15 cellular contexts compared by ENCODE assay signal in genomic region chr2:120445431-120446143, GRCh38.
DNase-seq lines count a peak whose midpoint lies in the region; ATAC-seq and TF ChIP-seq lines count a peak whose summit lies in the region.
"Had no signal": no experiment of that assay in that cellular context is flagged by ENCODE, and none has a peak within 500 bp of the region (broad histone marks: within the 10 kb centered on the region; RNA-seq: fewer than 3 reads in every experiment).

No MANE protein-coding gene starts in this region.

- peaks cover 41% of the 10 kb centered on the region for H3K27me3 Mint-ChIP-seq in activated CD8-positive, alpha-beta memory T cell treated with anti-CD3 and anti-CD28 coated beads, Interleukin-2, amount 10 ng/mL, durations not matched to agents 7 days and 5 days

- H3K27me3 ChIP-seq in body of pancreas: no peaks in the 10 kb centered on the region
- peaks cover 0 to 19% (median 4%) of the 10 kb centered on the region in 3 donors for H3K27me3 ChIP-seq in psoas muscle (ENCODE audit: insufficient read depth in 3 of 3, low read length in 2 of 3)
- H3K27me3 ChIP-seq: ovary had no signal

- TF ChIP-seq CTCF in body of pancreas (IDR thresholded peaks at IDR 0.05): no peak
- TF ChIP-seq CTCF in psoas muscle (IDR thresholded peaks at IDR 0.05): no peak

- H3K27ac ChIP-seq in body of pancreas (peak overlapping the region; percentile 57 to 84 (median 74)), psoas muscle (no peak overlapping the region)
- H3K27ac ChIP-seq: esophagus squamous epithelium, ovary, tibial artery had no signal

- H3K4me1 ChIP-seq in body of pancreas (peaks cover 52% of the 10 kb centered on the region), psoas muscle (peaks cover 3% of the 10 kb centered on the region)

- no peaks in the 10 kb centered on the region for H3K9me3 Mint-ChIP-seq in activated CD8-positive, alpha-beta memory T cell treated with anti-CD3 and anti-CD28 coated beads, Interleukin-2, amount 10 ng/mL, durations not matched to agents 7 days and 5 days (ENCODE audit: low read depth)
- H3K9me3 Mint-ChIP-seq: memory B cell had no signal

- whole genome bisulfite sequencing in body of pancreas, 2 donors: 56 to 64% methylated on average over 6 to 7 of the region's 7 CpGs
- WGBS in psoas muscle, 3 donors: 66 to 78% (median 71%) methylated on average over 7 of the region's 7 CpGs

- no peaks in the 10 kb centered on the region for H3K36me3 Mint-ChIP-seq in activated CD8-positive, alpha-beta memory T cell treated with anti-CD3 and anti-CD28 coated beads, Interleukin-2, amount 10 ng/mL, durations not matched to agents 7 days and 5 days
- H3K36me3 Mint-ChIP-seq: memory B cell had no signal

- no peak overlapping the region for H3K4me3 ChIP-seq in body of pancreas
- no peak overlapping the region for H3K4me3 ChIP-seq in psoas muscle
- H3K4me3 ChIP-seq: esophagus squamous epithelium, ovary, tibial artery had no signal

- no peaks in the 10 kb centered on the region for H3K9me3 ChIP-seq in body of pancreas
- H3K9me3 ChIP-seq in psoas muscle: no peaks in the 10 kb centered on the region
- H3K9me3 ChIP-seq: esophagus squamous epithelium, ovary, tibial artery had no signal

- TF ChIP-seq POLR2A in body of pancreas (IDR thresholded peaks at IDR 0.05): peak in 1 of 3 donors; percentile 34

- H3K4me1 Mint-ChIP-seq in activated CD8-positive, alpha-beta memory T cell treated with anti-CD3 and anti-CD28 coated beads, Interleukin-2, amount 10 ng/mL, durations not matched to agents 7 days and 5 days: peaks cover 3% of the 10 kb centered on the region
- H3K4me1 Mint-ChIP-seq: memory B cell had no signal

- intact Hi-C loops in body of pancreas (cut with DNase I) (no loop called here), psoas muscle (cut with DNase I) (no loop called here)

- H3K27ac Mint-ChIP-seq in activated CD8-positive, alpha-beta memory T cell treated with anti-CD3 and anti-CD28 coated beads, Interleukin-2, amount 10 ng/mL, durations not matched to agents 7 days and 5 days: no peak overlapping the region
- H3K27ac Mint-ChIP-seq: memory B cell had no signal

- peak; percentile 8 for DNase-seq in NCI-H2171 treated with DMSO at 0.1 percent for 48 hours (lab: John Stamatoyannopoulos, UW)
- DNase-seq in NCI-H2171 (lab: John Stamatoyannopoulos, UW): no peak
- peak; percentile 75 for DNase-seq in NCI-H2029 (lab: John Stamatoyannopoulos, UW)
- DNase-seq in body of pancreas: peak; percentile 71 to 91 (median 84)
- no peak for DNase-seq in psoas muscle
- DNase-seq in activated CD8-positive, alpha-beta memory T cell treated with anti-CD3 and anti-CD28 coated beads, Interleukin-2, amount 10 ng/mL, durations not matched to agents 7 days and 5 days: no peak
- no peak for DNase-seq in activated T-cell treated with anti-CD3 and anti-CD28 coated beads for 4 hours
- DNase-seq: DND-41, esophagus squamous epithelium, NCI-H1105, ovary had no signal

- H3K36me3 ChIP-seq in body of pancreas (replicated peaks in 1 of 2; ENCODE audit: insufficient read depth in 1 of 2, low read depth in 2 of 2): no peaks in the 10 kb centered on the region
- H3K36me3 ChIP-seq in psoas muscle (ENCODE audit: insufficient read depth in 1 of 2, low read depth in 1 of 2): no peaks in the 10 kb centered on the region
- H3K36me3 ChIP-seq: esophagus squamous epithelium, ovary, tibial artery had no signal

- CTCF ChIA-PET in activated CD8-positive, alpha-beta memory T cell treated with anti-CD3 and anti-CD28 coated beads, Interleukin-2, amount 10 ng/mL, durations not matched to agents 7 days and 5 days (lab: Charles Lee): no interaction called here

- no peak overlapping the region for H3K4me3 Mint-ChIP-seq in activated CD8-positive, alpha-beta memory T cell treated with anti-CD3 and anti-CD28 coated beads, Interleukin-2, amount 10 ng/mL, durations not matched to agents 7 days and 5 days
- H3K4me3 Mint-ChIP-seq: memory B cell had no signal

- peak; percentile 80 for ATAC-seq in body of pancreas
- peak in 3 of 4 donors; percentile 26 to 79 (median 64) for ATAC-seq in psoas muscle
- ATAC-seq in GM21825 (IDR thresholded peaks at IDR 0.05; ENCODE audit: unreplicated experiment): no peak
- ATAC-seq in activated CD8-positive, alpha-beta memory T cell treated with anti-CD3 and anti-CD28 coated beads, Interleukin-2, amount 10 ng/mL, durations not matched to agents 7 days and 5 days: no peak
- ATAC-seq: activated CD4-positive, CD25-positive, alpha-beta regulatory T cell treated with anti-CD3 and anti-CD28 coated beads, Interleukin-2, amount 50 U/mL, for 24 hours had no signal

Comparison
In these comparisons a context has a peak if more than half of its experiments do, and no peak if none do; other contexts are left out.
1. DNase-seq: peak in NCI-H2171 treated with DMSO at 0.1 percent for 48 hours (single experiment), NCI-H2029 (single experiment) and body of pancreas (4 of 4); none in NCI-H2171 (single experiment), psoas muscle (0 of 2), activated CD8-positive, alpha-beta memory T cell treated with anti-CD3 and anti-CD28 coated beads, Interleukin-2, amount 10 ng/mL, durations not matched to agents 7 days and 5 days (single experiment) and activated T-cell treated with anti-CD3 and anti-CD28 coated beads for 4 hours (single experiment).
2. ATAC-seq: peak in body of pancreas (single experiment) and psoas muscle (3 of 4); none in GM21825 (single experiment) and activated CD8-positive, alpha-beta memory T cell treated with anti-CD3 and anti-CD28 coated beads, Interleukin-2, amount 10 ng/mL, durations not matched to agents 7 days and 5 days (single experiment).